Comparison of ENCODE assay signal across 8 cellular contexts in genomic region chr17:48102043-48102442, GRCh38. TPM values are rescaled to one million over a fixed set of nuclear protein-coding genes. Genes with fewer than 3 reads are reported as not detected.
DNase-seq lines count a peak whose midpoint lies in the region; ATAC-seq and TF ChIP-seq lines count a peak whose summit lies in the region.
"Not testable (repeated sequence)": the region's sequence is repeated elsewhere in the genome, so short reads cannot be mapped to it uniquely, and the experiment has no call there.

No MANE protein-coding gene starts in this region.

- not testable (repeated sequence) for TF ChIP-seq CTCF in CD4-positive, alpha-beta T cell (IDR thresholded peaks at IDR 0.05); HL-60 (IDR thresholded peaks at IDR 0.05; ENCODE audit: insufficient read depth, low read length); RWPE1 (conservative IDR thresholded peaks at IDR 0.05; ENCODE audit: low read depth); mammary epithelial cell (conservative IDR thresholded peaks at IDR 0.05 in 1 of 2, IDR thresholded peaks at IDR 0.05 in 1 of 2; ENCODE audit: extremely low read depth in 1 of 2, insufficient read depth in 1 of 2, low read depth in 1 of 2, low read length in 2 of 2); heart left ventricle (IDR thresholded peaks at IDR 0.05); nephron progenitor cell (IDR thresholded peaks at IDR 0.05)

- H3K36me3 Mint-ChIP-seq in CD4-positive, alpha-beta T cell (ENCODE audit: low read depth), result not testable (repeated sequence)
- H3K36me3 Mint-ChIP-seq in activated T-cell treated with anti-CD3 and anti-CD28 coated beads, Interleukin-2, amount 50 U/mL, for 24 hours (ENCODE audit: low read depth), result peaks cover 13% of the 10 kb centered on the region
- peaks cover 21% of the 10 kb centered on the region for H3K36me3 Mint-ChIP-seq in nephron progenitor cell (ENCODE audit: low read depth)
- H3K36me3 Mint-ChIP-seq in stimulated activated naive B cell treated with anti-CD40 and anti-IgM and Interleukin-4, amounts not matched to agents 10 μg/mL and 1 μg/mL and 100 μg/mL, for 72 hours, result peaks cover 9 to 12% of the 10 kb centered on the region in 2 donors

- DNase-seq in CD4-positive, alpha-beta T cell; HL-60 (ENCODE audit: low read depth in 1 of 2, low spot score in 1 of 2); RWPE1 (ENCODE audit: low spot score); activated T-cell treated with anti-CD3 and anti-CD28 coated beads, Interleukin-2, amount 50 U/mL, for 24 hours; mammary epithelial cell; heart left ventricle; nephron progenitor cell; stimulated activated naive B cell treated with anti-CD40 and anti-IgM and Interleukin-4, amounts not matched to agents 10 μg/mL and 1 μg/mL and 100 μg/mL, for 72 hours: not testable (repeated sequence)

- H3K4me1 ChIP-seq in mammary epithelial cell (ENCODE audit: insufficient read depth, low read length), result not testable (repeated sequence)
- H3K4me1 ChIP-seq in heart left ventricle, result peaks cover 0 to 34% (median 13%) of the 10 kb centered on the region in 12 donors

- intact Hi-C loops in CD4-positive, alpha-beta T cell (cut with DNase I, micrococcal nuclease), result loop anchor here in 1 of 2 experiments (10.0 kb wide), 1 partner anchor 267 kb away; the partner anchor contains the start of genes LRRC46 and MRPL10
- intact Hi-C loops in mammary epithelial cell (cut with micrococcal nuclease); heart left ventricle (cut with DNase I): not testable (repeated sequence)

- H2AFZ ChIP-seq in mammary epithelial cell (ENCODE audit: low read depth, low read length), result not testable (repeated sequence)

- CTCF ChIA-PET in CD4-positive, alpha-beta T cell (lab: Charles Lee); mammary epithelial cell (lab: Charles Lee; ENCODE audit: low non-redundant PET): not testable (repeated sequence)
- CTCF ChIA-PET in RWPE1 (lab: Yijun Ruan, JAX), result interaction anchor here (0.7 kb wide), 1 partner anchor 27 kb away, joined by 3 read pairs; no protein-coding TSS in a partner anchor

- H3K4me3 ChIP-seq in HL-60 (replicated peaks; ENCODE audit: insufficient read depth, low read length), result not testable (repeated sequence)
- peak overlapping the region in 2 of 3 experiments; percentile 93 to 94 for H3K4me3 ChIP-seq in mammary epithelial cell (replicated peaks in 1 of 3; ENCODE audit: insufficient read depth in 1 of 3, low read depth in 2 of 3, low read length in 3 of 3)
- peak overlapping the region in 8 of 12 donors; percentile 76 to 98 (median 92) for H3K4me3 ChIP-seq in heart left ventricle

- peak overlapping the region; percentile 8 for H3K4me2 ChIP-seq in mammary epithelial cell (ENCODE audit: insufficient read depth, low read depth, low read length)

- in situ Hi-C loops in mammary epithelial cell (cut with MboI; ENCODE audit: low sequenced_read_pairs in 2 of 2), result not testable (repeated sequence)

- POLR2A ChIA-PET in CD4-positive, alpha-beta T cell (lab: Charles Lee), result interaction anchor here (3.8 kb wide), 1 partner anchor 10 kb away, joined by 21 read pairs; no protein-coding TSS in a partner anchor
- POLR2A ChIA-PET in RWPE1 (lab: Yijun Ruan, JAX; ENCODE audit: low non-redundant PET), result not testable (repeated sequence)

- not testable (repeated sequence) for ATAC-seq in CD4-positive, alpha-beta T cell (ENCODE audit: poor library complexity); heart left ventricle; stimulated activated naive B cell treated with anti-CD40 and anti-IgM and Interleukin-4, amounts not matched to agents 10 μg/mL and 1 μg/mL and 100 μg/mL, for 72 hours (replicated peaks)

- peaks cover 42% of the 10 kb centered on the region for H3K79me2 ChIP-seq in mammary epithelial cell (ENCODE audit: insufficient read depth, low read length)

- peak overlapping the region; percentile 74 for H3K27ac Mint-ChIP-seq in CD4-positive, alpha-beta T cell
- peak overlapping the region; percentile 80 for H3K27ac Mint-ChIP-seq in activated T-cell treated with anti-CD3 and anti-CD28 coated beads, Interleukin-2, amount 50 U/mL, for 24 hours
- not testable (repeated sequence) for H3K27ac Mint-ChIP-seq in nephron progenitor cell
- H3K27ac Mint-ChIP-seq in stimulated activated naive B cell treated with anti-CD40 and anti-IgM and Interleukin-4, amounts not matched to agents 10 μg/mL and 1 μg/mL and 100 μg/mL, for 72 hours, result peak overlapping the region; percentile 91

- not testable (repeated sequence) for H3K36me3 ChIP-seq in mammary epithelial cell (ENCODE audit: insufficient read depth, low read length); heart left ventricle

- not testable (repeated sequence) for H3K27me3 ChIP-seq in CD4-positive, alpha-beta T cell (ENCODE audit: control insufficient read depth, insufficient read depth, low read length); HL-60 (ENCODE audit: insufficient read depth, poor library complexity, severe bottlenecking); mammary epithelial cell (ENCODE audit: insufficient read depth, low read length); heart left ventricle

- H3K9ac ChIP-seq in mammary epithelial cell (ENCODE audit: insufficient read depth, low read length), result not testable (repeated sequence)

- dilution Hi-C loops in mammary epithelial cell (cut with HindIII; ENCODE audit: low sequenced_read_pairs), result not testable (repeated sequence)

- not testable (repeated sequence) for H3K27me3 Mint-ChIP-seq in CD4-positive, alpha-beta T cell; activated T-cell treated with anti-CD3 and anti-CD28 coated beads, Interleukin-2, amount 50 U/mL, for 24 hours; nephron progenitor cell (ENCODE audit: low read depth, poor library complexity); stimulated activated naive B cell treated with anti-CD40 and anti-IgM and Interleukin-4, amounts not matched to agents 10 μg/mL and 1 μg/mL and 100 μg/mL, for 72 hours

- BruUV-seq in mammary epithelial cell (replicated peaks; lab: Mats Ljungman, UMichigan), result not testable (repeated sequence)

- not testable (repeated sequence) for TF ChIP-seq POLR2A in heart left ventricle (IDR thresholded peaks at IDR 0.05)

- not testable (repeated sequence) for H4K20me1 ChIP-seq in mammary epithelial cell (ENCODE audit: insufficient read depth, low read length)

- H3K4me3 Mint-ChIP-seq in CD4-positive, alpha-beta T cell, result peak overlapping the region; percentile 92
- H3K4me3 Mint-ChIP-seq in activated T-cell treated with anti-CD3 and anti-CD28 coated beads, Interleukin-2, amount 50 U/mL, for 24 hours, result peak overlapping the region; percentile 99
- peak overlapping the region; percentile 100 for H3K4me3 Mint-ChIP-seq in nephron progenitor cell
- peak overlapping the region; percentile 75 to 77 for H3K4me3 Mint-ChIP-seq in stimulated activated naive B cell treated with anti-CD40 and anti-IgM and Interleukin-4, amounts not matched to agents 10 μg/mL and 1 μg/mL and 100 μg/mL, for 72 hours

- WGBS in mammary epithelial cell (ENCODE audit: low coverage, missing lambda C conversion rate), result 96% methylated on average over 15 of the region's 15 CpGs
- WGBS in heart left ventricle, 4 donors, result 80 to 90% (median 87%) methylated on average over 15 of the region's 15 CpGs

- H3K4me1 Mint-ChIP-seq in CD4-positive, alpha-beta T cell (ENCODE audit: low read depth), result peaks cover 52% of the 10 kb centered on the region
- H3K4me1 Mint-ChIP-seq in activated T-cell treated with anti-CD3 and anti-CD28 coated beads, Interleukin-2, amount 50 U/mL, for 24 hours (ENCODE audit: low read depth), result peaks cover 51% of the 10 kb centered on the region
- peaks cover 18% of the 10 kb centered on the region for H3K4me1 Mint-ChIP-seq in nephron progenitor cell
- peaks cover 23 to 75% of the 10 kb centered on the region in 2 donors for H3K4me1 Mint-ChIP-seq in stimulated activated naive B cell treated with anti-CD40 and anti-IgM and Interleukin-4, amounts not matched to agents 10 μg/mL and 1 μg/mL and 100 μg/mL, for 72 hours

- not testable (repeated sequence) for H3K9me3 ChIP-seq in CD4-positive, alpha-beta T cell (ENCODE audit: control insufficient read depth, low read length); mammary epithelial cell (replicated peaks; ENCODE audit: insufficient read depth, low read length); heart left ventricle

- H3K9me3 Mint-ChIP-seq in CD4-positive, alpha-beta T cell; activated T-cell treated with anti-CD3 and anti-CD28 coated beads, Interleukin-2, amount 50 U/mL, for 24 hours: not testable (repeated sequence)
- peaks cover 22% of the 10 kb centered on the region for H3K9me3 Mint-ChIP-seq in nephron progenitor cell
- peaks cover 2 to 13% of the 10 kb centered on the region in 2 donors for H3K9me3 Mint-ChIP-seq in stimulated activated naive B cell treated with anti-CD40 and anti-IgM and Interleukin-4, amounts not matched to agents 10 μg/mL and 1 μg/mL and 100 μg/mL, for 72 hours

- H3K27ac ChIP-seq in CD4-positive, alpha-beta T cell (ENCODE audit: low read depth, low read length); mammary epithelial cell (ENCODE audit: insufficient read depth, low read depth, low read length): not testable (repeated sequence)
- H3K27ac ChIP-seq in HL-60 (replicated peaks) (peak overlapping the region; percentile 68), RWPE1 (peak overlapping the region; percentile 98), heart left ventricle (peak overlapping the region in 5 of 12 donors; percentile 55 to 93 (median 93))

RNA-seq across cellular contexts. Expression of gene CBX1, which starts 0.8 kb away (rescaled TPM):
- 1 to 10 TPM; 5.5 to 6.6 TPM for total RNA-seq in CD4-positive, alpha-beta T cell
- total RNA-seq in mammary epithelial cell (10 to 100 TPM; 35.0 to 69.2 TPM), heart left ventricle (10 to 100 TPM; 28.5 to 43.8 (median 37.9) TPM)
- polyA plus RNA-seq in mammary epithelial cell (31.1 TPM), heart left ventricle (10 to 100 TPM; 24.6 to 51.7 TPM)
- polyA minus RNA-seq in mammary epithelial cell, result 27.7 TPM

RNA-seq across cellular contexts. Expression of gene SNX11, which starts 5.5 kb away (rescaled TPM):
- 1 to 10 TPM; 6.8 to 8.7 TPM for total RNA-seq in CD4-positive, alpha-beta T cell
- total RNA-seq in mammary epithelial cell (10 to 100 TPM; 20.2 to 25.8 TPM), heart left ventricle (10 to 100 TPM in 7 of 9 donors, 1 to 10 TPM in 2; 8.5 to 25.0 (median 11.3) TPM)
- polyA plus RNA-seq in mammary epithelial cell (16.8 TPM), heart left ventricle (10 to 100 TPM in 1 of 2 donors, 1 to 10 TPM in 1; 5.2 to 30.8 TPM)
- polyA minus RNA-seq in mammary epithelial cell, result 28.8 TPM

RNA-seq across cellular contexts. Expression of gene NFE2L1, which starts 53.9 kb away (rescaled TPM):
- 10 to 100 TPM; 28.1 to 30.6 TPM for total RNA-seq in CD4-positive, alpha-beta T cell
- 100 to 1,000 TPM; 283 to 291 TPM for total RNA-seq in mammary epithelial cell
- polyA plus RNA-seq in mammary epithelial cell, result 138 TPM
- polyA minus RNA-seq in mammary epithelial cell, result 315 TPM
- total RNA-seq in heart left ventricle, result 1,000 to 10,000 TPM in 1 of 9 donors, 100 to 1,000 TPM in 8; 375 to 1,055 (median 606) TPM
- 100 to 1,000 TPM; 254 to 385 TPM for polyA plus RNA-seq in heart left ventricle

Comparison
In these comparisons a context has a peak if more than half of its experiments do, and no peak if none do; other contexts are left out.
1. RNA of gene NFE2L1, which starts 53.9 kb away (total RNA-seq): 375 to 1,055 TPM in heart left ventricle and 283 to 291 TPM in mammary epithelial cell; 28.1 to 30.6 TPM in CD4-positive, alpha-beta T cell; every median in the first group is over 4 times any median in the second.
2. Peak in every context shown above with its lines, with median percentiles within 50 percentile points of each other: H3K4me3 Mint-ChIP-seq.